In genomic region chr22:46450931-46451660, GRCh38 we compare ENCODE assay signal across 21 cellular contexts.
DNase-seq lines count a peak whose midpoint lies in the region; ATAC-seq, FAIRE-seq and TF ChIP-seq lines count a peak whose summit lies in the region.
"Had no signal": no experiment of that assay in that cellular context is flagged by ENCODE, and none has a peak within 500 bp of the region (broad histone marks: within the 10 kb centered on the region; RNA-seq: fewer than 3 reads in every experiment).

No MANE protein-coding gene starts in this region.

- peak overlapping the region in 3 of 5 donors; percentile 9 to 46 (median 46) for H3K27ac ChIP-seq in stomach
- H3K27ac ChIP-seq: pancreas had no signal

- no peak for TF ChIP-seq EP300 in stomach (IDR thresholded peaks at IDR 0.05)

- H3K27me3 ChIP-seq in bronchial epithelial cell (ENCODE audit: control insufficient read depth, insufficient read depth, low read length), result no peaks in the 10 kb centered on the region
- peaks cover 0 to 33% (median 0%) of the 10 kb centered on the region in 3 donors for H3K27me3 ChIP-seq in stomach
- H3K27me3 ChIP-seq: pancreas had no signal

- no peak overlapping the region for H3K4me3 ChIP-seq in bronchial epithelial cell (ENCODE audit: low read depth, low read length)
- H3K4me3 ChIP-seq in stomach, result no peak overlapping the region
- H3K4me3 ChIP-seq: pancreas had no signal

- intact Hi-C loops in stomach (cut with DNase I; ENCODE audit: low total_unique reads), result no loop called here

- H3K9me3 ChIP-seq in stomach, result no peaks in the 10 kb centered on the region
- H3K9me3 ChIP-seq: pancreas had no signal

- no peak for TF ChIP-seq POLR2A in stomach (IDR thresholded peaks at IDR 0.05)

- TF ChIP-seq CTCF in bronchial epithelial cell (IDR thresholded peaks at IDR 0.05; ENCODE audit: insufficient read depth, low read length, severe bottlenecking) (no peak), stomach (IDR thresholded peaks at IDR 0.05) (no peak)

- peaks cover 27 to 39% (median 31%) of the 10 kb centered on the region in 4 donors for H3K4me1 ChIP-seq in stomach
- H3K4me1 ChIP-seq: pancreas had no signal

- DNase-seq in NCI-H1417 (lab: John Stamatoyannopoulos, UW) (peak in 2 of 3 experiments; percentile 45 to 67), NCI-H1417 treated with DMSO at 0.1 percent for 48 hours (lab: John Stamatoyannopoulos, UW) (no peak), bronchial epithelial cell (ENCODE audit: low read depth) (peak; percentile 88), kidney tubule cell (ENCODE audit: low spot score) (peak; percentile 86), stomach (peak; percentile 45), NCI-H526 treated with DMSO at 0.1 percent for 48 hours (lab: John Stamatoyannopoulos, UW) (no peak), EL (no peak)
- DNase-seq: 8988T; activated CD4-positive, alpha-beta T cell treated with anti-CD3 and anti-CD28 coated beads, Interleukin-2, amount 50 U/mL, for 4 hours; activated naive CD4-positive, alpha-beta T cell treated with Interleukin-2 at 50 U/mL for 16 hours; amygdala; GDM1; naive B cell; NCI-H1930; NCI-H526; SIG-M5; stimulated activated CD4-positive, alpha-beta T cell treated with anti-CD3 and anti-CD28 coated beads, Interleukin-2, amount 100 ng/mL, for 24 hours; stimulated activated naive CD4-positive, alpha-beta T cell treated with Interleukin-2 at 50 U/mL for 16 hours had no signal

- ATAC-seq in GM19397 (IDR thresholded peaks at IDR 0.05; ENCODE audit: unreplicated experiment), result no peak

- FAIRE-seq in bronchial epithelial cell (lab: Jason Lieb, UNC), result peak; percentile 13
- FAIRE-seq: H54, pancreas had no signal

- WGBS in stomach, 5 donors, result 44 to 71% (median 56%) methylated on average over 15 to 17 of the region's 17 CpGs

- H3K36me3 ChIP-seq in bronchial epithelial cell (ENCODE audit: control insufficient read depth, insufficient read depth, low read length), result peaks cover 6% of the 10 kb centered on the region
- no peaks in the 10 kb centered on the region for H3K36me3 ChIP-seq in stomach
- H3K36me3 ChIP-seq: pancreas had no signal

Comparison
In these comparisons a context has a peak if more than half of its experiments do, and no peak if none do; other contexts are left out.
1. DNase-seq: peak in NCI-H1417 (2 of 3), bronchial epithelial cell (single experiment), kidney tubule cell (single experiment) and stomach (single experiment); none in NCI-H1417 treated with DMSO at 0.1 percent for 48 hours (single experiment), NCI-H526 treated with DMSO at 0.1 percent for 48 hours (single experiment) and EL (single experiment).